13 cellular contexts compared by ENCODE assay signal in genomic region chr6:44061375-44062104, GRCh38.
DNase-seq lines count a peak whose midpoint lies in the region; ATAC-seq and TF ChIP-seq lines count a peak whose summit lies in the region.
"Had no signal": no experiment of that assay in that cellular context is flagged by ENCODE, and none has a peak within 500 bp of the region (broad histone marks: within the 10 kb centered on the region; RNA-seq: fewer than 3 reads in every experiment).

No MANE protein-coding gene starts in this region.

- no peaks in the 10 kb centered on the region for H3K9me2 ChIP-seq in PC-3 (replicated peaks; ENCODE audit: low read length)

- POLR2A ChIA-PET in PC-3 (lab: Charles Lee; ENCODE audit: unreplicated experiment), result interaction anchor here (0.6 kb wide), 1 partner anchor 55 kb away, joined by 5 read pairs; no protein-coding TSS in a partner anchor

- peak; percentile 31 for DNase-seq in AG10803 (ENCODE audit: low read depth)
- no peak for DNase-seq in PC-3
- DNase-seq in endothelial cell (ENCODE audit: low spot score), result no peak
- DNase-seq in neural progenitor cell (ENCODE audit: low spot score), result no peak
- DNase-seq in HuH-7 (ENCODE audit: low spot score), result no peak
- DNase-seq in DMS114 treated with DMSO at 0.1 percent for 48 hours (lab: John Stamatoyannopoulos, UW; ENCODE audit: unreplicated experiment), result no peak
- DNase-seq in body of pancreas, result no peak
- DNase-seq in effector memory CD4-positive, alpha-beta T cell, result no peak
- DNase-seq: activated CD4-positive, alpha-beta T cell treated with anti-CD3 and anti-CD28 coated beads, Interleukin-2, amount 50 U/mL, for 1 hour; BE2C; stimulated activated CD4-positive, alpha-beta T cell treated with anti-CD3 and anti-CD28 coated beads, Interleukin-2, amount 100 ng/mL, for 24 hours had no signal

- H3K27me3 ChIP-seq in PC-3 (ENCODE audit: low read length) (no peaks in the 10 kb centered on the region), neural progenitor cell (no peaks in the 10 kb centered on the region), body of pancreas (no peaks in the 10 kb centered on the region)
- H3K27me3 ChIP-seq in effector memory CD4-positive, alpha-beta T cell (replicated peaks; ENCODE audit: control insufficient read depth, insufficient read depth, low read length, poor library complexity, severe bottlenecking), result no peaks in the 10 kb centered on the region
- H3K27me3 ChIP-seq: BE2C, pancreas had no signal

- ATAC-seq in PC-3 (no peak), body of pancreas (no peak)
- ATAC-seq: pancreas had no signal

- H2AFZ ChIP-seq in PC-3 (ENCODE audit: low read length), result no peak overlapping the region
- H2AFZ ChIP-seq in neural progenitor cell (replicated peaks), result no peak overlapping the region

- H3K4me2 ChIP-seq in PC-3 (ENCODE audit: low read length), result no peak overlapping the region
- no peak overlapping the region for H3K4me2 ChIP-seq in neural progenitor cell

- H3F3A ChIP-seq in PC-3 (ENCODE audit: low read length, unreplicated experiment), result no peaks in the 10 kb centered on the region
- no peaks in the 10 kb centered on the region for H3F3A ChIP-seq in neural progenitor cell (ENCODE audit: low read depth)

- TF ChIP-seq POLR2A in body of pancreas (IDR thresholded peaks at IDR 0.05), result no peak

- H3K79me2 ChIP-seq in PC-3 (ENCODE audit: low read length) (no peaks in the 10 kb centered on the region), neural progenitor cell (ENCODE audit: low read depth) (no peaks in the 10 kb centered on the region)

- H3K27ac ChIP-seq in PC-3 (ENCODE audit: low read length), result peak overlapping the region; percentile 41
- no peak overlapping the region for H3K27ac ChIP-seq in neural progenitor cell
- no peak overlapping the region for H3K27ac ChIP-seq in body of pancreas
- H3K27ac ChIP-seq in effector memory CD4-positive, alpha-beta T cell (ENCODE audit: insufficient read depth, low read length, poor library complexity, severe bottlenecking), result no peak overlapping the region
- H3K27ac ChIP-seq: pancreas had no signal

- H3K27ac Mint-ChIP-seq in endothelial cell (ENCODE audit: unreplicated experiment) (peak overlapping the region; percentile 39), neural progenitor cell (peak overlapping the region; percentile 72)

- CTCF ChIA-PET in PC-3 (lab: Charles Lee), result no interaction called here

- H3K4me1 ChIP-seq in PC-3 (ENCODE audit: insufficient read depth, low read length), result peaks cover 59% of the 10 kb centered on the region
- no peaks in the 10 kb centered on the region for H3K4me1 ChIP-seq in neural progenitor cell
- H3K4me1 ChIP-seq in body of pancreas, result no peaks in the 10 kb centered on the region
- H3K4me1 ChIP-seq in effector memory CD4-positive, alpha-beta T cell (ENCODE audit: control insufficient read depth, insufficient read depth, low read length, poor library complexity, severe bottlenecking), result no peaks in the 10 kb centered on the region
- H3K4me1 ChIP-seq: HAP-1, pancreas had no signal

- H3K4me1 Mint-ChIP-seq in endothelial cell (ENCODE audit: unreplicated experiment) (peaks cover 22% of the 10 kb centered on the region), neural progenitor cell (peaks cover 24% of the 10 kb centered on the region)

- no peaks in the 10 kb centered on the region for H4K20me1 ChIP-seq in PC-3 (ENCODE audit: low read length)
- no peaks in the 10 kb centered on the region for H4K20me1 ChIP-seq in neural progenitor cell (ENCODE audit: low read depth)

- no TSS peak for BruUV-seq in PC-3 (replicated peaks; lab: Mats Ljungman, UMichigan)

- H3K36me3 ChIP-seq in PC-3 (ENCODE audit: low read depth, low read length), result no peaks in the 10 kb centered on the region
- no peaks in the 10 kb centered on the region for H3K36me3 ChIP-seq in neural progenitor cell
- no peaks in the 10 kb centered on the region for H3K36me3 ChIP-seq in body of pancreas (replicated peaks in 1 of 2; ENCODE audit: insufficient read depth in 1 of 2, low read depth in 2 of 2)
- H3K36me3 ChIP-seq in effector memory CD4-positive, alpha-beta T cell (ENCODE audit: control insufficient read depth, insufficient read depth, low read length), result no peaks in the 10 kb centered on the region
- H3K36me3 ChIP-seq: BE2C, HAP-1, pancreas had no signal

- peak overlapping the region; percentile 2; the same call in 1 of the 2 replicates for H3K9ac ChIP-seq in PC-3 (ENCODE audit: low read length)
- H3K9ac ChIP-seq in neural progenitor cell, result no peak overlapping the region

- WGBS in body of pancreas, 2 donors, result 74 to 84% methylated on average over 5 of the region's 5 CpGs

- TF ChIP-seq CTCF in AG10803 (conservative IDR thresholded peaks at IDR 0.05; ENCODE audit: low read length) (no peak), PC-3 (conservative IDR thresholded peaks at IDR 0.05; ENCODE audit: low read depth, low read length) (no peak), endothelial cell (IDR thresholded peaks at IDR 0.05; ENCODE audit: unreplicated experiment) (no peak), neural progenitor cell (IDR thresholded peaks at IDR 0.05) (no peak), body of pancreas (IDR thresholded peaks at IDR 0.05) (no peak)

- H3K4me3 Mint-ChIP-seq in endothelial cell (ENCODE audit: unreplicated experiment), result no peak overlapping the region
- H3K4me3 Mint-ChIP-seq in neural progenitor cell, result no peak overlapping the region

- H3K36me3 Mint-ChIP-seq in endothelial cell (ENCODE audit: low read depth, unreplicated experiment) (no peaks in the 10 kb centered on the region), neural progenitor cell (no peaks in the 10 kb centered on the region)

- H3K9me3 Mint-ChIP-seq in endothelial cell (ENCODE audit: unreplicated experiment) (no peaks in the 10 kb centered on the region), neural progenitor cell (peaks cover 3% of the 10 kb centered on the region)

- intact Hi-C loops in PC-3 (cut with micrococcal nuclease) (no loop called here), body of pancreas (cut with DNase I) (no loop called here)

- H3K4me3 ChIP-seq in AG10803 (ENCODE audit: low read length), result no peak overlapping the region
- H3K4me3 ChIP-seq in PC-3 (ENCODE audit: low read length), result no peak overlapping the region
- no peak overlapping the region for H3K4me3 ChIP-seq in neural progenitor cell
- no peak overlapping the region for H3K4me3 ChIP-seq in body of pancreas
- no peak overlapping the region for H3K4me3 ChIP-seq in effector memory CD4-positive, alpha-beta T cell (ENCODE audit: insufficient read depth, low read depth, low read length, poor library complexity, severe bottlenecking)
- H3K4me3 ChIP-seq: HAP-1, pancreas had no signal

- H3K9me3 ChIP-seq in PC-3 (ENCODE audit: low read length) (no peaks in the 10 kb centered on the region), neural progenitor cell (ENCODE audit: low read depth) (no peaks in the 10 kb centered on the region), body of pancreas (no peaks in the 10 kb centered on the region)
- no peaks in the 10 kb centered on the region for H3K9me3 ChIP-seq in effector memory CD4-positive, alpha-beta T cell (ENCODE audit: control insufficient read depth, low read length)
- H3K9me3 ChIP-seq: BE2C, HAP-1, pancreas had no signal

- peaks cover 12% of the 10 kb centered on the region for H3K27me3 Mint-ChIP-seq in endothelial cell (ENCODE audit: unreplicated experiment)
- H3K27me3 Mint-ChIP-seq in neural progenitor cell (ENCODE audit: insufficient read depth, low read depth), result peaks cover 5% of the 10 kb centered on the region
